ENCODE assay signal across 2 cellular contexts in genomic region chr17:47231334-47231733, GRCh38.
TF ChIP-seq lines count a peak whose summit lies in the region.

No MANE protein-coding gene starts in this region.

TF ChIP-seq in IMR-90, 13 proteins besides CTCF, POLR2A, EP300 and RAD21:
- TF ChIP-seq CEBPB (IDR thresholded peaks at IDR 0.05; ENCODE audit: low read depth, low read length) (no peak), FOS (IDR thresholded peaks at IDR 0.05; ENCODE audit: low read depth, low read length) (no peak), BHLHE40 (IDR thresholded peaks at IDR 0.05; ENCODE audit: low read depth, low read length) (no peak)
TF ChIP-seq in IMR-90: peak in this region for 0.

TF ChIP-seq in endothelial cell of umbilical vein, 7 proteins besides CTCF, POLR2A, EP300 and RAD21:
- no peak for TF ChIP-seq POLR2AphosphoS5 (IDR thresholded peaks at IDR 0.05; ENCODE audit: insufficient read depth, low read depth, low read length)
- no peak for TF ChIP-seq FOS (IDR thresholded peaks at IDR 0.05; ENCODE audit: borderline replicate concordance, insufficient read depth, low read length)
- no peak for TF ChIP-seq JUN (IDR thresholded peaks at IDR 0.05; ENCODE audit: borderline replicate concordance, insufficient read depth, insufficient read length, low read depth)
- no peak for TF ChIP-seq EZH2 (IDR thresholded peaks at IDR 0.05; ENCODE audit: borderline replicate concordance, low read depth, low read length, severe bottlenecking)
- no peak for TF ChIP-seq MAX (IDR thresholded peaks at IDR 0.05; ENCODE audit: insufficient read depth, insufficient read length)
- no peak for TF ChIP-seq GATA2 (IDR thresholded peaks at IDR 0.05; ENCODE audit: insufficient read depth, insufficient read length, low read depth, low read length)
- no peak for TF ChIP-seq MYC (IDR thresholded peaks at IDR 0.05; ENCODE audit: low read depth, low read length)
TF ChIP-seq in endothelial cell of umbilical vein: peak in this region for 0.
